9 cellular contexts compared by ENCODE assay signal in genomic region chr17:58487589-58488427, GRCh38. TPM values are rescaled to one million over a fixed set of nuclear protein-coding genes. Genes with fewer than 3 reads are reported as not detected.
DNase-seq lines count a peak whose midpoint lies in the region; ATAC-seq, FAIRE-seq and TF ChIP-seq lines count a peak whose summit lies in the region.
"Had no signal": no experiment of that assay in that cellular context is flagged by ENCODE, and none has a peak within 500 bp of the region (broad histone marks: within the 10 kb centered on the region; RNA-seq: fewer than 3 reads in every experiment).

HSF5 (minus strand) TSS chr17:58488408; CDS start chr17:58488274, 134 bp downstream.

- peak; percentile 65 for DNase-seq in GM12891 (ENCODE audit: insufficient read length, low spot score)
- DNase-seq in activated CD4-positive, alpha-beta T cell treated with anti-CD3 and anti-CD28 coated beads, Interleukin-2, amount 50 U/mL, for 4 hours: peak; percentile 60 to 66
- DNase-seq in endothelial cell (ENCODE audit: low spot score): peak; percentile 56
- DNase-seq in stimulated activated CD4-positive, alpha-beta T cell treated with anti-CD3 and anti-CD28 coated beads, Interleukin-2, amount 100 ng/mL, for 24 hours: peak; percentile 74 to 76
- DNase-seq in epidermal melanocyte (ENCODE audit: insufficient read length, low spot score): no peak
- DNase-seq in NCI-H2227 treated with DMSO at 0.1 percent for 48 hours (lab: John Stamatoyannopoulos, UW): no peak

- FAIRE-seq in GM12891 (lab: Jason Lieb, UNC): peak; percentile 88
- FAIRE-seq: colon had no signal

- H3K4me3 Mint-ChIP-seq in endothelial cell (ENCODE audit: unreplicated experiment): no peak within 1 kb of the TSS

- no peak for TF ChIP-seq POLR2A in GM12891 (IDR thresholded peaks at IDR 0.05; ENCODE audit: low read depth, low read length)

- TF ChIP-seq CTCF in endothelial cell (IDR thresholded peaks at IDR 0.05; ENCODE audit: unreplicated experiment): peak; percentile 42

- no peak within 1 kb of the TSS for H3K27ac Mint-ChIP-seq in endothelial cell (ENCODE audit: unreplicated experiment)

- peaks cover 14% of the 10 kb centered on the region for H3K36me3 Mint-ChIP-seq in endothelial cell (ENCODE audit: low read depth, unreplicated experiment)

- no peaks in the 10 kb centered on the region for H3K27me3 Mint-ChIP-seq in endothelial cell (ENCODE audit: unreplicated experiment)

- ATAC-seq in GM21528 (IDR thresholded peaks at IDR 0.05; ENCODE audit: low FRiP score, unreplicated experiment) (no peak), HG02884 (IDR thresholded peaks at IDR 0.05; ENCODE audit: unreplicated experiment) (no peak)

- H3K4me1 Mint-ChIP-seq in endothelial cell (ENCODE audit: unreplicated experiment): no peaks in the 10 kb centered on the region

- H3K9me3 Mint-ChIP-seq in endothelial cell (ENCODE audit: unreplicated experiment): no peaks in the 10 kb centered on the region

TF ChIP-seq in GM12891, 5 proteins besides CTCF, POLR2A, EP300 and RAD21:
- no peak; the same call in 1 of the 2 replicates for TF ChIP-seq POLR2AphosphoS5 (IDR thresholded peaks at IDR 0.05; ENCODE audit: low read depth, low read length)
- TF ChIP-seq SPI1 (IDR thresholded peaks at IDR 0.05; ENCODE audit: low read depth, low read length): 0 out of 2 replicates have a peak, but pooled peaks have one; percentile 8

RNA-seq across cellular contexts. Expression of gene HSF5, which starts in this region (rescaled TPM):
- polyA plus RNA-seq in GM12891 (2012; ENCODE audit: low read depth, missing spikeins): 0.28 TPM
- total RNA-seq in endothelial cell (ENCODE audit: unreplicated experiment): 0.10 TPM

Comparison
In these comparisons a context has a peak if more than half of its experiments do, and no peak if none do; other contexts are left out.
1. Peak in DNase-seq in endothelial cell; RNA of the gene not detected or under 1 TPM.
2. DNase-seq: peak in GM12891 (single experiment), activated CD4-positive, alpha-beta T cell treated with anti-CD3 and anti-CD28 coated beads, Interleukin-2, amount 50 U/mL, for 4 hours (2 of 2) and stimulated activated CD4-positive, alpha-beta T cell treated with anti-CD3 and anti-CD28 coated beads, Interleukin-2, amount 100 ng/mL, for 24 hours (2 of 2); none in epidermal melanocyte (single experiment) and NCI-H2227 treated with DMSO at 0.1 percent for 48 hours (single experiment).